8 cellular contexts compared by ENCODE assay signal in the genomic region with DNA sequence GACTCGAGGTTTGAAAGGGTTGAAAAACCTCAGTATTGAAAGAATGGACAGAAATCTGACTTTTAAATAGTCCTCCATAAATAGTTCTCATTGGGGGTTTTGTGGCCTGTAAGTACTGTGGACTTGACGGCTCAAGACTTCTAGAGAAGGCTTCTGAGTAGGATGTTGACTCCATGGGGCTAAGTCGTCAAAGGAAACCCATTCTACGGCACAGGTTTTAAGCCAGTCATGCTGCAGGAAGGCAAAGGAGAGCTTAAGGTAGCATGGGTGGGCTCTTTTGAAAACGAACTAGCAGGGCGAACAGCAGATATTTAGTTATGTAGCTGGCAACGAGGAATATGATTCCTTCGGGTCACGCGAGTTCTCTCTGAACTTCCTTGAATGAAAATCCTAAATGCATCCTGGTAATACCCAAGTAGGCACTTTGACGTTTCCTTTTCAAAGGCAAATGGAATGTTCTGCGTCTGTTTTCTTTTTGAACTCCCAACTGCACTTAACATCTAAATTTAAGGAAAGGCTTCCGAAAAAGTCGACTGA. TPM values are rescaled to one million over a fixed set of nuclear protein-coding genes. Genes with fewer than 3 reads are reported as not detected.
A peak's percentile ranks its signal among the peaks of the same experiment; 100 is the strongest.
DNase-seq lines count a peak whose midpoint lies in the region; ATAC-seq and TF ChIP-seq lines count a peak whose summit lies in the region.

No MANE protein-coding gene starts in this region.

- H3K9me3 ChIP-seq in MG63 = no peaks in the 10 kb centered on the region

- ATAC-seq in GM18873 (IDR thresholded peaks at IDR 0.05; ENCODE audit: low FRiP score, unreplicated experiment) = no peak
- ATAC-seq in HG03521 (IDR thresholded peaks at IDR 0.05; ENCODE audit: unreplicated experiment) = no peak
- ATAC-seq in HG03571 (IDR thresholded peaks at IDR 0.05; ENCODE audit: unreplicated experiment) = no peak

- H3K27ac Mint-ChIP-seq in nephron = peak overlapping the region; percentile 82 to 87 (median 86)

- peak; percentile 34 for DNase-seq in CD1c-positive myeloid dendritic cell (ENCODE audit: extremely low spot score)
- no peak for DNase-seq in MG63
- DNase-seq in coronary artery (ENCODE audit: low spot score) = no peak
- no peak for DNase-seq in COLO829 (ENCODE audit: low spot score)

- no peaks in the 10 kb centered on the region for H3K27me3 ChIP-seq in MG63

- H3K4me3 ChIP-seq in MG63 (peak overlapping the region; percentile 75), coronary artery (peak overlapping the region; percentile 77)

- peaks cover 9% of the 10 kb centered on the region for H3K27me3 Mint-ChIP-seq in nephron (ENCODE audit: low read depth)

- no peaks in the 10 kb centered on the region for H3K36me3 Mint-ChIP-seq in nephron (ENCODE audit: low read depth)

- H3K4me1 Mint-ChIP-seq in nephron = peaks cover 32% of the 10 kb centered on the region

- no peaks in the 10 kb centered on the region for H3K9me3 Mint-ChIP-seq in nephron

- no peak overlapping the region for H3K27ac ChIP-seq in coronary artery

- TF ChIP-seq CTCF in coronary artery (IDR thresholded peaks at IDR 0.05) (no peak), nephron (IDR thresholded peaks at IDR 0.05; ENCODE audit: unreplicated experiment in 3 of 3) (no peak)

- no peaks in the 10 kb centered on the region for H3K36me3 ChIP-seq in MG63

- peak overlapping the region; percentile 80 to 92 (median 91) for H3K4me3 Mint-ChIP-seq in nephron

RNA-seq across cellular contexts. Expression of gene NEDD4L, which starts 1.1 kb away (rescaled TPM):
- 16.2 and 28.8 TPM in 2 replicates for total RNA-seq in MG63 (2014; rRNA removed; shearing (Covaris generic); ENCODE audit: low replicate concordance)
